Comparison of ENCODE assay signal across 13 cellular contexts in genomic region chr1:206554833-206555472, GRCh38. TPM values are rescaled to one million over a fixed set of nuclear protein-coding genes. Genes with fewer than 3 reads are reported as not detected.
DNase-seq lines count a peak whose midpoint lies in the region; ATAC-seq and TF ChIP-seq lines count a peak whose summit lies in the region.
"Had no signal": no experiment of that assay in that cellular context is flagged by ENCODE, and none has a peak within 500 bp of the region (broad histone marks: within the 10 kb centered on the region; RNA-seq: fewer than 3 reads in every experiment).

No MANE protein-coding gene starts in this region.

- peak overlapping the region; percentile 21 to 98 (median 90) for H3K4me3 Mint-ChIP-seq in CD4-positive, alpha-beta memory T cell
- peak overlapping the region; percentile 84 for H3K4me3 Mint-ChIP-seq in activated T-helper 17 cell treated with anti-CD3 and anti-CD28 coated beads, Interleukin-2, amount 50 U/mL, for 72 hours
- H3K4me3 Mint-ChIP-seq in naive thymus-derived CD4-positive, alpha-beta T cell = peak overlapping the region; percentile 77 to 99 (median 96)
- H3K4me3 Mint-ChIP-seq: CD14-positive monocyte had no signal

- H3K27me3 Mint-ChIP-seq in CD4-positive, alpha-beta memory T cell = no peaks in the 10 kb centered on the region
- no peaks in the 10 kb centered on the region for H3K27me3 Mint-ChIP-seq in activated T-helper 17 cell treated with anti-CD3 and anti-CD28 coated beads, Interleukin-2, amount 50 U/mL, for 72 hours
- H3K27me3 Mint-ChIP-seq in naive thymus-derived CD4-positive, alpha-beta T cell = no peaks in the 10 kb centered on the region

- POLR2A ChIA-PET in CD4-positive, alpha-beta memory T cell (lab: Charles Lee; ENCODE audit: partially characterized antibody) = interaction anchor here (1.3 to 21.6 kb wide), 9 partner anchors 8 to 767 kb away, joined by 3 to 786 read pairs (median 15); partner anchors contain the start of genes CD55, EIF2D, FCMR and IKBKE
- POLR2A ChIA-PET in naive thymus-derived CD4-positive, alpha-beta T cell (lab: Charles Lee) = interaction anchor here (0.9 to 22.2 kb wide), 6 partner anchors 9 to 85 kb away, joined by 3 to 722 read pairs (median 4); partner anchors contain the start of gene IKBKE
- POLR2A ChIA-PET in HEK293T (lab: Yijun Ruan, JAX) = no interaction called here

- H3K27ac Mint-ChIP-seq in CD4-positive, alpha-beta memory T cell = peak overlapping the region; percentile 93 to 97 (median 94)
- H3K27ac Mint-ChIP-seq in activated T-helper 17 cell treated with anti-CD3 and anti-CD28 coated beads, Interleukin-2, amount 50 U/mL, for 72 hours = peak overlapping the region; percentile 84
- H3K27ac Mint-ChIP-seq in naive thymus-derived CD4-positive, alpha-beta T cell = peak overlapping the region; percentile 86 to 97 (median 94)

- peaks cover 14 to 26% of the 10 kb centered on the region in 2 donors for H3K36me3 Mint-ChIP-seq in CD4-positive, alpha-beta memory T cell
- peaks cover 36% of the 10 kb centered on the region for H3K36me3 Mint-ChIP-seq in activated T-helper 17 cell treated with anti-CD3 and anti-CD28 coated beads, Interleukin-2, amount 50 U/mL, for 72 hours (ENCODE audit: low read depth)
- peaks cover 0 to 26% (median 10%) of the 10 kb centered on the region in 5 donors for H3K36me3 Mint-ChIP-seq in naive thymus-derived CD4-positive, alpha-beta T cell

- H3K36me3 ChIP-seq in BLaER1 = 0 out of 2 replicates have a peak, but pooled peaks cover 10% of the 10 kb centered on the region
- H3K36me3 ChIP-seq in CD4-positive, alpha-beta memory T cell (ENCODE audit: insufficient read depth, low read length) = peaks cover under 1% of the 10 kb centered on the region
- peaks cover 0 to 8% (median 0%) of the 10 kb centered on the region in 3 experiments for H3K36me3 ChIP-seq in naive thymus-derived CD4-positive, alpha-beta T cell (ENCODE audit: control insufficient read depth in 2 of 3, insufficient read depth in 3 of 3, low read length in 3 of 3)

- peak overlapping the region; percentile 90 for H3K4me2 ChIP-seq in BLaER1

- H4K20me1 ChIP-seq in BLaER1 = no peaks in the 10 kb centered on the region

- H3K27ac ChIP-seq in BLaER1 = peak overlapping the region; percentile 67
- H3K27ac ChIP-seq in CD4-positive, alpha-beta memory T cell (ENCODE audit: low read depth, low read length) = peak overlapping the region; percentile 77
- H3K27ac ChIP-seq in naive thymus-derived CD4-positive, alpha-beta T cell (ENCODE audit: low read depth, low read length) = peak overlapping the region; percentile 90
- H3K27ac ChIP-seq in caudate nucleus (ENCODE audit: low read depth, low read length) = no peak overlapping the region
- H3K27ac ChIP-seq: GM23248 had no signal

- peak overlapping the region; percentile 90; the same call in 1 of the 2 replicates for H3K9ac ChIP-seq in BLaER1
- H3K9ac ChIP-seq: GM23248 had no signal

- DNase-seq in CD4-positive, alpha-beta memory T cell = no peak
- DNase-seq in naive thymus-derived CD4-positive, alpha-beta T cell = no peak
- DNase-seq in HEK293T (ENCODE audit: extremely low spot score) (no peak), caudate nucleus (lab: John Stamatoyannopoulos, UW) (no peak), MV-4-11 (lab: John Stamatoyannopoulos, UW) (no peak), amniotic stem cell (lab: John Stamatoyannopoulos, UW) (no peak)
- DNase-seq: NCI-H1694, NCI-H524 treated with DMSO at 0.1 percent for 48 hours, T1000 had no signal

- H3K27me3 ChIP-seq in BLaER1 = no peaks in the 10 kb centered on the region
- no peaks in the 10 kb centered on the region for H3K27me3 ChIP-seq in CD4-positive, alpha-beta memory T cell (ENCODE audit: insufficient read depth, low read length)
- H3K27me3 ChIP-seq in naive thymus-derived CD4-positive, alpha-beta T cell (ENCODE audit: control insufficient read depth in 2 of 2, insufficient read depth in 2 of 2, low read length in 2 of 2) = no peaks in the 10 kb centered on the region

- H3K4me1 ChIP-seq in BLaER1 = peaks cover 67% of the 10 kb centered on the region
- peaks cover 68% of the 10 kb centered on the region for H3K4me1 ChIP-seq in CD4-positive, alpha-beta memory T cell (ENCODE audit: insufficient read depth, low read length)
- H3K4me1 ChIP-seq in naive thymus-derived CD4-positive, alpha-beta T cell (ENCODE audit: control insufficient read depth in 2 of 2, insufficient read depth in 2 of 2, low read length in 2 of 2) = peaks cover 56% of the 10 kb centered on the region in 2 donors

- intact Hi-C loops in CD4-positive, alpha-beta memory T cell (cut with micrococcal nuclease) = loop anchor here (10.0 kb wide), 1 partner anchor 1430 kb away; the partner anchor contains the start of gene RBBP5
- intact Hi-C loops in naive thymus-derived CD4-positive, alpha-beta T cell (cut with micrococcal nuclease) = loop anchor here (1.0 to 5.0 kb wide), 6 partner anchors 8 to 1268 kb away; partner anchors contain the start of genes CD55 (in 1 of the 2) and FCMR (in 1 of the 2)

- no peak for ATAC-seq in activated T-helper 17 cell treated with anti-CD3 and anti-CD28 coated beads, Interleukin-2, amount 50 U/mL, for 72 hours (replicated peaks)
- no peak for ATAC-seq in naive thymus-derived CD4-positive, alpha-beta T cell

- H3K9me3 Mint-ChIP-seq in CD4-positive, alpha-beta memory T cell = no peaks in the 10 kb centered on the region
- H3K9me3 Mint-ChIP-seq in activated T-helper 17 cell treated with anti-CD3 and anti-CD28 coated beads, Interleukin-2, amount 50 U/mL, for 72 hours = no peaks in the 10 kb centered on the region
- H3K9me3 Mint-ChIP-seq in naive thymus-derived CD4-positive, alpha-beta T cell = no peaks in the 10 kb centered on the region

- peaks cover 41 to 88% (median 55%) of the 10 kb centered on the region in 4 donors for H3K4me1 Mint-ChIP-seq in CD4-positive, alpha-beta memory T cell
- peaks cover 38% of the 10 kb centered on the region for H3K4me1 Mint-ChIP-seq in activated T-helper 17 cell treated with anti-CD3 and anti-CD28 coated beads, Interleukin-2, amount 50 U/mL, for 72 hours
- H3K4me1 Mint-ChIP-seq in naive thymus-derived CD4-positive, alpha-beta T cell = peaks cover 48 to 74% (median 60%) of the 10 kb centered on the region in 7 donors

- no peaks in the 10 kb centered on the region for H3K9me3 ChIP-seq in BLaER1
- H3K9me3 ChIP-seq in CD4-positive, alpha-beta memory T cell (ENCODE audit: control insufficient read depth in 1 of 2, low read length in 2 of 2) = no peaks in the 10 kb centered on the region
- H3K9me3 ChIP-seq in naive thymus-derived CD4-positive, alpha-beta T cell (ENCODE audit: control insufficient read depth in 2 of 3, low read length in 3 of 3) = no peaks in the 10 kb centered on the region

- CTCF ChIA-PET in CD4-positive, alpha-beta memory T cell (lab: Charles Lee; ENCODE audit: partially characterized antibody) = interaction anchor here (0.7 to 14.9 kb wide), 13 partner anchors 11 to 110 kb away, joined by 3 to 226 read pairs (median 6); partner anchors contain the start of genes DYRK3, EIF2D and IKBKE
- CTCF ChIA-PET in naive thymus-derived CD4-positive, alpha-beta T cell (lab: Charles Lee) = interaction anchor here (0.8 to 20.4 kb wide), 9 partner anchors 9 to 108 kb away, joined by 3 to 424 read pairs (median 5); no protein-coding TSS in a partner anchor
- CTCF ChIA-PET in HEK293T (lab: Yijun Ruan, JAX) = interaction anchor here (1.0 to 2.8 kb wide), 2 partner anchors 10 to 75 kb away, joined by 3 to 19 read pairs; no protein-coding TSS in a partner anchor

- H3K4me3 ChIP-seq in BLaER1 = no peak overlapping the region
- H3K4me3 ChIP-seq in CD4-positive, alpha-beta memory T cell (ENCODE audit: low read length in 2 of 2) = peak overlapping the region in 1 of 2 donors; percentile 96
- H3K4me3 ChIP-seq in naive thymus-derived CD4-positive, alpha-beta T cell (ENCODE audit: low read length) = peak overlapping the region; percentile 90
- H3K4me3 ChIP-seq: GM23248 had no signal

TF ChIP-seq in HEK293T, 16 proteins besides CTCF, POLR2A, EP300 and RAD21:
- TF ChIP-seq FOXA1 (IDR thresholded peaks at IDR 0.05) (no peak), FOXK2 (IDR thresholded peaks at IDR 0.05) (no peak), LEF1 (IDR thresholded peaks at IDR 0.05; ENCODE audit: borderline replicate concordance) (no peak), L3MBTL2 (conservative IDR thresholded peaks at IDR 0.05) (no peak), HDGF (IDR thresholded peaks at IDR 0.05; ENCODE audit: borderline replicate concordance) (no peak), ZNF384 (IDR thresholded peaks at IDR 0.05) (no peak), ELF4 (IDR thresholded peaks at IDR 0.05) (no peak)

RNA-seq across cellular contexts. Expression of gene RASSF5, which starts 47.6 kb away (rescaled TPM):
- 100 to 1,000 TPM; 186 to 190 TPM for total RNA-seq in CD4-positive, alpha-beta memory T cell
- polyA plus RNA-seq in CD4-positive, alpha-beta memory T cell = 100 to 1,000 TPM; 249 to 298 TPM
- total RNA-seq in activated T-helper 17 cell treated with anti-CD3 and anti-CD28 coated beads, Interleukin-2, amount 50 U/mL, for 72 hours = 100 to 1,000 TPM; 162 to 227 TPM
- total RNA-seq in naive thymus-derived CD4-positive, alpha-beta T cell = 100 to 1,000 TPM; 155 to 240 (median 218) TPM
- polyA plus RNA-seq in naive thymus-derived CD4-positive, alpha-beta T cell = 100 to 1,000 TPM; 299 to 416 TPM

RNA-seq across cellular contexts. Expression of gene EIF2D, which starts 57.3 kb away (rescaled TPM):
- 10 to 100 TPM; 53.5 to 54.5 TPM for total RNA-seq in CD4-positive, alpha-beta memory T cell
- polyA plus RNA-seq in CD4-positive, alpha-beta memory T cell = 10 to 100 TPM; 33.5 to 38.9 TPM
- total RNA-seq in activated T-helper 17 cell treated with anti-CD3 and anti-CD28 coated beads, Interleukin-2, amount 50 U/mL, for 72 hours = 10 to 100 TPM; 63.4 to 64.9 TPM
- 10 to 100 TPM; 38.7 to 73.0 (median 59.6) TPM for total RNA-seq in naive thymus-derived CD4-positive, alpha-beta T cell
- 10 to 100 TPM; 33.5 to 53.4 TPM for polyA plus RNA-seq in naive thymus-derived CD4-positive, alpha-beta T cell
